In genomic region chr6:112043032-112044007, GRCh38 we compare ENCODE assay signal across 8 cellular contexts. TPM values are rescaled to one million over a fixed set of nuclear protein-coding genes. Genes with fewer than 3 reads are reported as not detected.
DNase-seq lines count a peak whose midpoint lies in the region; ATAC-seq and TF ChIP-seq lines count a peak whose summit lies in the region.

No MANE protein-coding gene starts in this region.

- DNase-seq in AG08396 (ENCODE audit: low spot score) (peak; percentile 90), NCI-H226 (peak; percentile 77), activated B cell treated with CpG ODN at 0.5 μM for 24 hours (peak; percentile 78), iris pigment epithelial cell (ENCODE audit: low read depth) (peak; percentile 92)
- DNase-seq in central memory CD4-positive, alpha-beta T cell = peak; percentile 88
- DNase-seq in stimulated activated CD4-positive, alpha-beta T cell treated with anti-CD3 and anti-CD28 coated beads, Interleukin-12 subunit alpha, Interleukin-12 subunit beta, amount 100 ng/mL, for 24 hours (ENCODE audit: low read depth in 2 of 2) = peak; percentile 79 to 92

- intact Hi-C loops in activated B cell treated with CpG ODN at 0.5 μM for 24 hours (cut with micrococcal nuclease) = loop anchor here (1.0 to 10.0 kb wide), 15 partner anchors 44 to 1587 kb away; partner anchors contain the start of genes FAM229B, FYN, GTF3C6 and TUBE1

- CTCF ChIA-PET in activated B cell treated with CpG ODN at 0.5 μM for 24 hours (lab: Charles Lee) = interaction anchor here (0.7 to 6.5 kb wide), 15 partner anchors 15 to 1033 kb away, joined by 3 to 85 read pairs (median 4); partner anchors contain the start of gene FYN

- peak; percentile 62 for TF ChIP-seq CTCF in activated B cell treated with CpG ODN at 0.5 μM for 24 hours (IDR thresholded peaks at IDR 0.05)

- POLR2A ChIA-PET in activated B cell treated with CpG ODN at 0.5 μM for 24 hours (lab: Charles Lee) = interaction anchor here (0.6 to 1.4 kb wide), 11 partner anchors 42 to 1181 kb away, joined by 3 to 12 read pairs (median 5); partner anchors contain the start of genes FAM229B, GTF3C6 and TUBE1

- ATAC-seq in GM18909 (IDR thresholded peaks at IDR 0.05; ENCODE audit: poor library complexity, unreplicated experiment) (peak; percentile 94), HG03280 (IDR thresholded peaks at IDR 0.05; ENCODE audit: unreplicated experiment) (peak; percentile 81), activated B cell treated with CpG ODN at 0.5 μM for 24 hours (ENCODE audit: low read depth) (peak; percentile 94)

- peaks cover 9% of the 10 kb centered on the region for H3K4me1 Mint-ChIP-seq in activated B cell treated with CpG ODN at 0.5 μM for 24 hours

- peak overlapping the region; percentile 96 for H3K27ac Mint-ChIP-seq in activated B cell treated with CpG ODN at 0.5 μM for 24 hours

- peak overlapping the region; percentile 91 for H3K4me3 Mint-ChIP-seq in activated B cell treated with CpG ODN at 0.5 μM for 24 hours

- H3K9me3 Mint-ChIP-seq in activated B cell treated with CpG ODN at 0.5 μM for 24 hours = no peaks in the 10 kb centered on the region

- H3K27me3 Mint-ChIP-seq in activated B cell treated with CpG ODN at 0.5 μM for 24 hours = no peaks in the 10 kb centered on the region

- peaks cover 5% of the 10 kb centered on the region for H3K36me3 Mint-ChIP-seq in activated B cell treated with CpG ODN at 0.5 μM for 24 hours (ENCODE audit: low read depth)

RNA-seq across cellular contexts. Expression of gene CCN6, which starts 10.6 kb away (rescaled TPM):
- total RNA-seq in activated B cell treated with CpG ODN at 0.5 μM for 24 hours = not detected in 2 replicates

RNA-seq across cellular contexts. Expression of gene TUBE1, which starts 44.0 kb away (rescaled TPM):
- 24.1 and 28.0 TPM in 2 replicates for total RNA-seq in activated B cell treated with CpG ODN at 0.5 μM for 24 hours

RNA-seq across cellular contexts. Expression of gene FAM229B, which starts 44.1 kb away (rescaled TPM):
- total RNA-seq in activated B cell treated with CpG ODN at 0.5 μM for 24 hours = 2.0 and 2.6 TPM in 2 replicates

Comparison
In these comparisons a context has a peak if more than half of its experiments do, and no peak if none do; other contexts are left out.
1. Peak in every context shown above with its lines: DNase-seq and ATAC-seq.